ENCODE assay signal across 1 cellular context in the genomic region with DNA sequence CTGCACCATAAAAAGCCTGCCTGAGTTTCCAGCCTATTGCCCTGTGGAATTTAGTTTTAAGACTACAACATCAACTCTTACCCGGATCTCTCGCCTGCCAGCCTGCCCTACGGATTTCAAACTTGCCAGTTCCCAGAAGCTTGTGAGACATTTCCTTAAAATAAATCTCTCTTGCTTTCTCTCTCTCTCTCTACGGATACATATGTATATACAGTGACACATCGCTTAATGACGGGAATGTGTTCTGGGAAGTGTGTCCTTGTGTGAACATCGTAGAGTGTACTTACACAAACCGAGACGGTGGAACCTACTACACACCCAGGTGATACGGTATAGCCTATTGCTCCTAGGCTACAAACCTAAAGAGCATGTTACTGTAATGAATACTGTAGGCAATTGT.
TF ChIP-seq lines count a peak whose summit lies in the region.

No MANE protein-coding gene starts in this region.

TF ChIP-seq in WTC11, 78 proteins besides CTCF, POLR2A, EP300 and RAD21 (continued from another document):
- TF ChIP-seq, protein P1, sequence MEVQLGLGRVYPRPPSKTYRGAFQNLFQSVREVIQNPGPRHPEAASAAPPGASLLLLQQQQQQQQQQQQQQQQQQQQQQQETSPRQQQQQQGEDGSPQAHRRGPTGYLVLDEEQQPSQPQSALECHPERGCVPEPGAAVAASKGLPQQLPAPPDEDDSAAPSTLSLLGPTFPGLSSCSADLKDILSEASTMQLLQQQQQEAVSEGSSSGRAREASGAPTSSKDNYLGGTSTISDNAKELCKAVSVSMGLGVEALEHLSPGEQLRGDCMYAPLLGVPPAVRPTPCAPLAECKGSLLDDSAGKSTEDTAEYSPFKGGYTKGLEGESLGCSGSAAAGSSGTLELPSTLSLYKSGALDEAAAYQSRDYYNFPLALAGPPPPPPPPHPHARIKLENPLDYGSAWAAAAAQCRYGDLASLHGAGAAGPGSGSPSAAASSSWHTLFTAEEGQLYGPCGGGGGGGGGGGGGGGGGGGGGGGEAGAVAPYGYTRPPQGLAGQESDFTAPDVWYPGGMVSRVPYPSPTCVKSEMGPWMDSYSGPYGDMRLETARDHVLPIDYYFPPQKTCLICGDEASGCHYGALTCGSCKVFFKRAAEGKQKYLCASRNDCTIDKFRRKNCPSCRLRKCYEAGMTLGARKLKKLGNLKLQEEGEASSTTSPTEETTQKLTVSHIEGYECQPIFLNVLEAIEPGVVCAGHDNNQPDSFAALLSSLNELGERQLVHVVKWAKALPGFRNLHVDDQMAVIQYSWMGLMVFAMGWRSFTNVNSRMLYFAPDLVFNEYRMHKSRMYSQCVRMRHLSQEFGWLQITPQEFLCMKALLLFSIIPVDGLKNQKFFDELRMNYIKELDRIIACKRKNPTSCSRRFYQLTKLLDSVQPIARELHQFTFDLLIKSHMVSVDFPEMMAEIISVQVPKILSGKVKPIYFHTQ (CRISPR knock-in tag; IDR thresholded peaks at IDR 0.05): no peak
